In the genomic region with DNA sequence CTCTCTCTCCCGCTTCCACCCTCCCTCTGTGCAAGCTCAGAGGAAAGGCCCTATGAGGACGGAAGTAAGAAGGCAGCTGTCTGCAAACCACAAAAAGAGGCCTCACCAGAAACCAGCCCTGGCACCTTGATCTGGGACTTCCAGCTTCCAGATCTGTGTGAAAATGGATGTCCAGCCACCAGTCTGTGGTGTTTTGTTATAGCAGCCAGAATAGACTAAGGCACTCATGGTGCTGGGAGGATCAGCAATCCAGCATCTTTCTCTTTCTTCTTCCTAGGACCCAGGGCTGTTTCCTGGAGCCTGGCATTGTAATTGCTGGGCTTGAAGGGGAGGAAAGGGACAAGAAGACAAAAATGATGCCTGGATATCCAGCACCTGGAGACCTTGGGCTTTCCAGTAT, we compare ENCODE assay signal across 23 cellular contexts.
"Had no signal": no experiment of that assay in that cellular context is flagged by ENCODE, and none has a peak within 500 bp of the region (broad histone marks: within the 10 kb centered on the region; RNA-seq: fewer than 3 reads in every experiment).

No MANE protein-coding gene starts in this region.

- H3K79me2 ChIP-seq: parathyroid adenoma had no signal

- H3K9me3 ChIP-seq: colonic mucosa, gastrocnemius medialis, lower lobe of right lung, neutrophil, prostate gland, right atrium auricular region, sigmoid colon, spleen, thoracic aorta, tibial nerve, upper lobe of left lung had no signal

- H3K9ac ChIP-seq: parathyroid adenoma had no signal

- H3K4me3 Mint-ChIP-seq: dendritic cell treated with granulocyte-macrophage colony-stimulating factor and Interleukin-4, amounts not matched to agents 40 ng/mL and 50 ng/mL, for 4 days; endodermal cell; natural killer cell; stimulated activated naive B cell treated with anti-CD40 and anti-IgM and Interleukin-4, amounts not matched to agents 10 μg/mL and 1 μg/mL and 100 μg/mL, for 72 hours; stimulated activated naive CD8-positive, alpha-beta T cell treated with anti-CD3 and anti-CD28 coated beads, Interleukin-15, Interleukin-2, amounts not matched to agents 100 ng/mL and 50 ng/mL, for 24 hours had no signal

- H3K36me3 Mint-ChIP-seq: natural killer cell; stimulated activated naive B cell treated with anti-CD40 and anti-IgM and Interleukin-4, amounts not matched to agents 10 μg/mL and 1 μg/mL and 100 μg/mL, for 72 hours had no signal

- H3K27me3 ChIP-seq: colonic mucosa, gastrocnemius medialis, neutrophil, right atrium auricular region, sigmoid colon, spleen, tibial nerve, upper lobe of left lung had no signal

- H3K27ac ChIP-seq: colonic mucosa, epithelial cell of prostate, gastrocnemius medialis, lower lobe of right lung, neutrophil, parathyroid adenoma, prostate gland, right atrium auricular region, sigmoid colon, spleen, thoracic aorta, tibial nerve, upper lobe of left lung had no signal

- H3K36me3 ChIP-seq: colonic mucosa, gastrocnemius medialis, lower lobe of right lung, neutrophil, prostate gland, right atrium auricular region, sigmoid colon, spleen, thoracic aorta, tibial nerve, upper lobe of left lung had no signal

- H3K27ac Mint-ChIP-seq: dendritic cell treated with granulocyte-macrophage colony-stimulating factor and Interleukin-4, amounts not matched to agents 40 ng/mL and 50 ng/mL, for 4 days; endodermal cell; natural killer cell; stimulated activated naive B cell treated with anti-CD40 and anti-IgM and Interleukin-4, amounts not matched to agents 10 μg/mL and 1 μg/mL and 100 μg/mL, for 72 hours; stimulated activated naive CD8-positive, alpha-beta T cell treated with anti-CD3 and anti-CD28 coated beads, Interleukin-15, Interleukin-2, amounts not matched to agents 100 ng/mL and 50 ng/mL, for 24 hours had no signal

- H3K9me3 Mint-ChIP-seq: dendritic cell treated with granulocyte-macrophage colony-stimulating factor and Interleukin-4, amounts not matched to agents 40 ng/mL and 50 ng/mL, for 4 days; endodermal cell; natural killer cell; stimulated activated naive CD8-positive, alpha-beta T cell treated with anti-CD3 and anti-CD28 coated beads, Interleukin-15, Interleukin-2, amounts not matched to agents 100 ng/mL and 50 ng/mL, for 24 hours had no signal

- H3K4me3 ChIP-seq: colonic mucosa, gastrocnemius medialis, lower lobe of right lung, prostate gland, right atrium auricular region, sigmoid colon, spleen, thoracic aorta, tibial nerve, upper lobe of left lung had no signal

- ATAC-seq: esophagus mucosa; gastrocnemius medialis; left ventricle myocardium superior; lower lobe of right lung; natural killer cell; stimulated activated naive B cell treated with anti-CD40 and anti-IgM and Interleukin-4, amounts not matched to agents 10 μg/mL and 1 μg/mL and 100 μg/mL, for 72 hours had no signal

- H3K4me1 ChIP-seq: colonic mucosa, lower lobe of right lung, parathyroid adenoma, prostate gland, spleen, tibial nerve, upper lobe of left lung had no signal

- H3K4me1 Mint-ChIP-seq: endodermal cell; natural killer cell; stimulated activated naive B cell treated with anti-CD40 and anti-IgM and Interleukin-4, amounts not matched to agents 10 μg/mL and 1 μg/mL and 100 μg/mL, for 72 hours had no signal

- DNase-seq: colonic mucosa; effector CD8-positive, alpha-beta T cell; endodermal cell; gastrocnemius medialis; head of caudate nucleus; left ventricle myocardium superior; lower lobe of right lung; natural killer cell; sigmoid colon; spleen; stimulated activated CD4-positive, alpha-beta T cell treated with anti-CD3 and anti-CD28 coated beads, Interleukin-4, amount 100 ng/mL, for 4 hours; stimulated activated naive B cell treated with anti-CD40 and anti-IgM and Interleukin-4, amounts not matched to agents 10 μg/mL and 1 μg/mL and 100 μg/mL, for 72 hours; upper lobe of left lung had no signal
